In the genomic region with DNA sequence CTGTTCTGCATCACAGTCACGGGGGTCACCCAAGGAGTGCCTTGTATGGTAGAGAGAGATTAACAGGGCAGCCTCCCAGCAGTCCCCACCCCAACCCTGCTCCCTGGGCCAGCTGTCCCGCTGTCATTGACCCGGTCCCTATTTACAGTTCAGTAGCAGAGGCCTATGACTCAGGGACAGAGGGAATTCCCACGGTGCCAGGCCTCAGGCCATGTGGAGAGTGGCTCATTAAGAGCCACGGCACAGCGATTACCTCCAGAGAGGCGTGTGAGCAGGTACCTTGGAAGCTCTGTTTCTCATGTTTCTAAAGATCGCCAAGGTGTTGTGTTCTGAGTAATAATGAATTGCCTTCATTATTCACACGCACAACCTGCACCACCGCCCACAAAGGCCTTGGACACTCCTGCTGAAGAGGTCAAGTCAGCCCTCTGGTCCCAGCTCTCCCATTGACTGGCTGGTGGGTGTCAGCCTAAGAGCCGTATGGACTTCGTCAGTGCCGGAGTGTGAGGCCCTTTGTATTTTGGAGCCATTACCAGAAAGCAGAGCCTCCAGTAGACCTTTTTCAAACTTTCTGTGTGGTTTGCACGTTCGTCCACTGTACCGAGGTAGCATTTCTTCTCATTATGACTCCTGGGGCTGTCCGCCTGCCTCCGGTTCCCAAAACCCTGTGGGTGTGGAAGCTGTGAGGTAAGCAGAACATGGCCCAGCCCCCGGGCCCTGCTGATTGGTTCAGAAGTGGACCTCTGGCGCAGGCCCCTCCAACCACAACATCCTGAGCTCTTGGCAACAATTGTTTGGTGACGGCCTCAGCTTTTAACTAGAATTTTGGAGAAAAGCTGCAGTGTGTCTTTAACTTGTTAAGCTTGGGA, we compare ENCODE assay signal across 8 cellular contexts. TPM values are rescaled to one million over a fixed set of nuclear protein-coding genes. Genes with fewer than 3 reads are reported as not detected.
DNase-seq lines count a peak whose midpoint lies in the region; ATAC-seq and TF ChIP-seq lines count a peak whose summit lies in the region.

No MANE protein-coding gene starts in this region.

- H3K4me2 ChIP-seq in HCT116 (ENCODE audit: low read length): no peak overlapping the region

- TF ChIP-seq CTCF in HCT116 (IDR thresholded peaks at IDR 0.05 in 2 of 3, conservative IDR thresholded peaks at IDR 0.05 in 1 of 3; ENCODE audit: borderline replicate concordance in 1 of 3, insufficient read depth in 1 of 3, low read depth in 2 of 3, low read length in 2 of 3): no peak
- no peak for TF ChIP-seq CTCF in NB4 (IDR thresholded peaks at IDR 0.05; ENCODE audit: low read depth, low read length)
- no peak for TF ChIP-seq CTCF in prostate gland (IDR thresholded peaks at IDR 0.05)

- no peaks in the 10 kb centered on the region for H3K9me3 Mint-ChIP-seq in activated T-cell treated with anti-CD3 and anti-CD28 coated beads, Interleukin-2, amount 50 U/mL, for 4 hours

- no TSS peak for BruUV-seq in HCT116 (replicated peaks; lab: Mats Ljungman, UMichigan)

- POLR2A ChIA-PET in HCT116 (lab: Charles Lee): interaction anchor here (1.4 kb wide), 1 partner anchor 225 kb away, joined by 3 read pairs; no protein-coding TSS in a partner anchor

- no peak overlapping the region for H2AFZ ChIP-seq in HCT116 (ENCODE audit: low read depth, low read length, poor library complexity, severe bottlenecking)

- no peak overlapping the region for H3K4me3 ChIP-seq in HCT116 (replicated peaks in 1 of 2; ENCODE audit: low read depth in 1 of 2, low read length in 2 of 2)
- H3K4me3 ChIP-seq in NB4 (ENCODE audit: low read depth, low read length): no peak overlapping the region
- no peak overlapping the region for H3K4me3 ChIP-seq in prostate gland

- H3K4me1 ChIP-seq in HCT116 (ENCODE audit: control insufficient read depth in 1 of 2, insufficient read depth in 2 of 2, low read length in 2 of 2) (peaks cover 0 to 5% of the 10 kb centered on the region in 2 experiments; a peak in 1 of 4 replicates), prostate gland (replicated peaks) (peaks cover 8% of the 10 kb centered on the region)

- H4K20me1 ChIP-seq in HCT116 (ENCODE audit: insufficient read depth): no peaks in the 10 kb centered on the region

- peak overlapping the region; percentile 48 for H3K4me3 Mint-ChIP-seq in activated T-cell treated with anti-CD3 and anti-CD28 coated beads, Interleukin-2, amount 50 U/mL, for 4 hours

- H3K79me2 ChIP-seq in HCT116 (ENCODE audit: insufficient read depth, low read length): no peaks in the 10 kb centered on the region

- peak; percentile 20 for TF ChIP-seq POLR2A in GM10847 (IDR thresholded peaks at IDR 0.05; ENCODE audit: extremely low read depth, insufficient read length)
- no peak for TF ChIP-seq POLR2A in HCT116 (IDR thresholded peaks at IDR 0.05; ENCODE audit: borderline replicate concordance, extremely low read depth, insufficient read depth, insufficient read length)
- peak; percentile 29 for TF ChIP-seq POLR2A in NB4 (IDR thresholded peaks at IDR 0.05; ENCODE audit: extremely low read depth, insufficient read length)
- peak; percentile 60 for TF ChIP-seq POLR2A in prostate gland (IDR thresholded peaks at IDR 0.05)

- H3K9me3 ChIP-seq in HCT116 (ENCODE audit: control insufficient read depth in 1 of 2, insufficient read depth in 1 of 2, low read depth in 1 of 2, low read length in 2 of 2) (no peaks in the 10 kb centered on the region; a peak in 1 of 4 replicates), prostate gland (no peaks in the 10 kb centered on the region)

- peaks cover 25% of the 10 kb centered on the region for H3K4me1 Mint-ChIP-seq in activated T-cell treated with anti-CD3 and anti-CD28 coated beads, Interleukin-2, amount 50 U/mL, for 4 hours (ENCODE audit: low read depth)

- no peaks in the 10 kb centered on the region for H3K9me2 ChIP-seq in HCT116 (ENCODE audit: insufficient read depth)

- H3K36me3 Mint-ChIP-seq in activated T-cell treated with anti-CD3 and anti-CD28 coated beads, Interleukin-2, amount 50 U/mL, for 4 hours (ENCODE audit: insufficient read depth): no peaks in the 10 kb centered on the region

- 51% methylated on average over 21 of the region's 21 CpGs for WGBS in prostate gland

- no peak for TF ChIP-seq RAD21 in HCT116 (IDR thresholded peaks at IDR 0.05; ENCODE audit: low read depth)

- no peak overlapping the region for H3K9ac ChIP-seq in HCT116 (ENCODE audit: low read length)

- intact Hi-C loops in HCT116 (cut with micrococcal nuclease): no loop called here
- intact Hi-C loops in prostate gland (cut with DNase I): loop anchor here (5.0 kb wide), 1 partner anchor 41 kb away; no protein-coding TSS in a partner anchor

- H3K27ac ChIP-seq in HCT116 (ENCODE audit: low read depth, low read length) (no peak overlapping the region), prostate gland (peak overlapping the region; percentile 53 to 62)

- ATAC-seq in HCT116: peak; percentile 65
- ATAC-seq in activated T-cell treated with anti-CD3 and anti-CD28 coated beads, Interleukin-2, amount 50 U/mL, for 4 hours: peak; percentile 83 to 89

- DNase-seq in HCT116 (ENCODE audit: low read depth, low spot score) (no peak), NB4 (ENCODE audit: low read depth) (peak; percentile 83), globus pallidus (ENCODE audit: low spot score) (peak; percentile 63), prostate gland (ENCODE audit: low spot score) (peak; percentile 73), ureter (ENCODE audit: low spot score) (peak; percentile 85), retina (no peak)
- DNase-seq in activated T-cell treated with anti-CD3 and anti-CD28 coated beads, Interleukin-2, amount 50 U/mL, for 4 hours: peak; percentile 79

- no peaks in the 10 kb centered on the region for H3K27me3 Mint-ChIP-seq in activated T-cell treated with anti-CD3 and anti-CD28 coated beads, Interleukin-2, amount 50 U/mL, for 4 hours (ENCODE audit: low read depth)

- no peaks in the 10 kb centered on the region for H3K36me3 ChIP-seq in HCT116 (ENCODE audit: control insufficient read depth in 1 of 2, insufficient read depth in 2 of 2, low read length in 2 of 2)
- no peaks in the 10 kb centered on the region for H3K36me3 ChIP-seq in prostate gland

- RAD21 ChIA-PET in HCT116 (lab: Charles Lee; ENCODE audit: low non-redundant PET in 1 of 2, low total read pairs in 2 of 2, uncharacterized antibody in 2 of 2, unreplicated experiment in 2 of 2): no interaction called here

- H3K27me3 ChIP-seq in HCT116 (ENCODE audit: insufficient read depth, low read length) (no peaks in the 10 kb centered on the region), prostate gland (replicated peaks; ENCODE audit: insufficient read depth) (no peaks in the 10 kb centered on the region)

- CTCF ChIA-PET in HCT116 (lab: Charles Lee): no interaction called here

TF ChIP-seq in HCT116, 20 proteins besides CTCF, POLR2A, EP300 and RAD21:
- TF ChIP-seq SRF (IDR thresholded peaks at IDR 0.05; ENCODE audit: low read depth) (no peak), ATF3 (IDR thresholded peaks at IDR 0.05) (no peak), EZH2phosphoT487 (IDR thresholded peaks at IDR 0.05; ENCODE audit: borderline replicate concordance) (no peak), CBX3 (IDR thresholded peaks at IDR 0.05; ENCODE audit: low read depth) (no peak), MAX (IDR thresholded peaks at IDR 0.05) (no peak)
- TF ChIP-seq, protein P1, sequence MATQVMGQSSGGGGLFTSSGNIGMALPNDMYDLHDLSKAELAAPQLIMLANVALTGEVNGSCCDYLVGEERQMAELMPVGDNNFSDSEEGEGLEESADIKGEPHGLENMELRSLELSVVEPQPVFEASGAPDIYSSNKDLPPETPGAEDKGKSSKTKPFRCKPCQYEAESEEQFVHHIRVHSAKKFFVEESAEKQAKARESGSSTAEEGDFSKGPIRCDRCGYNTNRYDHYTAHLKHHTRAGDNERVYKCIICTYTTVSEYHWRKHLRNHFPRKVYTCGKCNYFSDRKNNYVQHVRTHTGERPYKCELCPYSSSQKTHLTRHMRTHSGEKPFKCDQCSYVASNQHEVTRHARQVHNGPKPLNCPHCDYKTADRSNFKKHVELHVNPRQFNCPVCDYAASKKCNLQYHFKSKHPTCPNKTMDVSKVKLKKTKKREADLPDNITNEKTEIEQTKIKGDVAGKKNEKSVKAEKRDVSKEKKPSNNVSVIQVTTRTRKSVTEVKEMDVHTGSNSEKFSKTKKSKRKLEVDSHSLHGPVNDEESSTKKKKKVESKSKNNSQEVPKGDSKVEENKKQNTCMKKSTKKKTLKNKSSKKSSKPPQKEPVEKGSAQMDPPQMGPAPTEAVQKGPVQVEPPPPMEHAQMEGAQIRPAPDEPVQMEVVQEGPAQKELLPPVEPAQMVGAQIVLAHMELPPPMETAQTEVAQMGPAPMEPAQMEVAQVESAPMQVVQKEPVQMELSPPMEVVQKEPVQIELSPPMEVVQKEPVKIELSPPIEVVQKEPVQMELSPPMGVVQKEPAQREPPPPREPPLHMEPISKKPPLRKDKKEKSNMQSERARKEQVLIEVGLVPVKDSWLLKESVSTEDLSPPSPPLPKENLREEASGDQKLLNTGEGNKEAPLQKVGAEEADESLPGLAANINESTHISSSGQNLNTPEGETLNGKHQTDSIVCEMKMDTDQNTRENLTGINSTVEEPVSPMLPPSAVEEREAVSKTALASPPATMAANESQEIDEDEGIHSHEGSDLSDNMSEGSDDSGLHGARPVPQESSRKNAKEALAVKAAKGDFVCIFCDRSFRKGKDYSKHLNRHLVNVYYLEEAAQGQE (IDR thresholded peaks at IDR 0.05; ENCODE audit: low read depth): no peak

RNA-seq across cellular contexts. Expression of gene SERTAD2, which starts 47.0 kb away (rescaled TPM):
- total RNA-seq in HCT116 (2021; ENCODE audit: unreplicated experiment): 80.1 TPM
- polyA plus RNA-seq in HCT116 (2012): 62.0 and 63.9 TPM in 2 replicates
- 10 to 100 TPM; 10.5 to 14.2 (median 12.7) TPM for total RNA-seq in activated T-cell treated with anti-CD3 and anti-CD28 coated beads, Interleukin-2, amount 50 U/mL, for 4 hours
- total RNA-seq in prostate gland: 10 to 100 TPM; 15.3 to 26.0 TPM
- total RNA-seq in ureter: 23.1 TPM

Comparison
In these comparisons a context has a peak if more than half of its experiments do, and no peak if none do; other contexts are left out.
1. DNase-seq: peak in NB4 (single experiment), activated T-cell treated with anti-CD3 and anti-CD28 coated beads, Interleukin-2, amount 50 U/mL, for 4 hours (single experiment), globus pallidus (single experiment), prostate gland (single experiment) and ureter (single experiment); none in HCT116 (single experiment) and retina (single experiment).